In the genomic region with DNA sequence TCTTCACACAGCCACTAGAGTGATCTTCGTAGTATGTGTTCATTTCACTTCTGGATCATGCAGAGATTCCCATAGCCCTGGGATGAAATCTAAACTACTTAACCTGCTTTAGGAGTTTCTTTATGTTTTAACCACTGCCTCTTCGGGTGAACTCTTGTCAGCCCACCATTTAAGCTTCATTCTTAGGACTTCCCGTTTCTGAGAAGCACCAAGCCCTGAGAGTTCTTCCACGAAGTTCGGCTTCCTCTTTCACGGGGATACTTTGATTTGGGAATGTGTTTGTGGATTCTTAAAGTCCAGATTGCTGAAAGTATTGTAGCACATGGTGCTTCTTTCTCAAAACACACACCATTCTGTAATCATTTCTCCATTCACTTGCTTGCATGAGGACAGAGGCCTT, we compare ENCODE assay signal across 1 cellular context.
TF ChIP-seq lines count a peak whose summit lies in the region.

No MANE protein-coding gene starts in this region.

TF ChIP-seq in GM23338, 12 proteins besides CTCF, POLR2A, EP300 and RAD21:
- TF ChIP-seq ETS1 (IDR thresholded peaks at IDR 0.05) (no peak), ZNF331 (CRISPR knock-in tag; IDR thresholded peaks at IDR 0.05; ENCODE audit: low read depth) (no peak), NANOG (IDR thresholded peaks at IDR 0.05; ENCODE audit: borderline replicate concordance) (no peak), ZNF462 (CRISPR knock-in tag; IDR thresholded peaks at IDR 0.05) (no peak), STAT1 (IDR thresholded peaks at IDR 0.05; ENCODE audit: unreplicated experiment) (no peak), POLR2AphosphoS5 (IDR thresholded peaks at IDR 0.05; ENCODE audit: low read depth) (no peak), EZH2 (IDR thresholded peaks at IDR 0.05; ENCODE audit: low read depth, unreplicated experiment) (no peak), ZNF114 (CRISPR knock-in tag; IDR thresholded peaks at IDR 0.05) (no peak), CREB1 (CRISPR knock-in tag; IDR thresholded peaks at IDR 0.05; ENCODE audit: low read depth) (no peak), JUNB (IDR thresholded peaks at IDR 0.05; ENCODE audit: unreplicated experiment) (no peak)
